Comparison of ENCODE assay signal across 8 cellular contexts in genomic region chr19:8390617-8390981, GRCh38. TPM values are rescaled to one million over a fixed set of nuclear protein-coding genes. Genes with fewer than 3 reads are reported as not detected.
A peak's percentile ranks its signal among the peaks of the same experiment; 100 is the strongest.
DNase-seq lines count a peak whose midpoint lies in the region; ATAC-seq and TF ChIP-seq lines count a peak whose summit lies in the region.

No MANE protein-coding gene starts in this region.

- H3K36me3 ChIP-seq in adrenal gland (replicated peaks in 1 of 2) = no peaks in the 10 kb centered on the region
- peaks cover 0 to 8% (median 0%) of the 10 kb centered on the region in 9 donors for H3K36me3 ChIP-seq in heart left ventricle
- no peaks in the 10 kb centered on the region for H3K36me3 ChIP-seq in transverse colon

- no peaks in the 10 kb centered on the region for H3K9me3 ChIP-seq in adrenal gland (replicated peaks in 1 of 3)
- H3K9me3 ChIP-seq in heart left ventricle = no peaks in the 10 kb centered on the region
- no peaks in the 10 kb centered on the region for H3K9me3 ChIP-seq in transverse colon

- H3K4me3 ChIP-seq in adrenal gland (peak overlapping the region; percentile 44 to 94 (median 72)), heart left ventricle (peak overlapping the region; percentile 69 to 100 (median 92)), transverse colon (peak overlapping the region; percentile 86 to 100 (median 95))

- in situ Hi-C loops in transverse colon (cut with MboI; ENCODE audit: low pct_ligation_motif_present in 1 of 4, low pct_unique_long_range_greater_than_20kb in 1 of 4, low sequenced_read_pairs in 3 of 4) = no loop called here

- 0 to 1% (median 0%) methylated on average over 6 to 28 of the region's 28 CpGs for WGBS in adrenal gland, 4 donors
- 0 to 2% (median 1%) methylated on average over 15 to 28 of the region's 28 CpGs for WGBS in heart left ventricle, 4 donors
- WGBS in transverse colon (ENCODE audit: low coverage in 1 of 2), 2 donors = 0% methylated on average over 2 to 14 of the region's 28 CpGs

- CTCF ChIA-PET in T-cell (lab: Charles Lee) = interaction anchor here in 1 of 2 donors (0.5 to 2.5 kb wide), 4 partner anchors 17 to 128 kb away, joined by 3 to 24 read pairs (median 4); partner anchors contain the start of gene MARCHF2

- no peaks in the 10 kb centered on the region for H3K9me3 Mint-ChIP-seq in T-cell

- no peak for TF ChIP-seq EP300 in transverse colon (IDR thresholded peaks at IDR 0.05; ENCODE audit: low read depth)

- peak; percentile 47 for TF ChIP-seq POLR2A in GM10847 (IDR thresholded peaks at IDR 0.05; ENCODE audit: extremely low read depth, insufficient read length)
- TF ChIP-seq POLR2A in adrenal gland (IDR thresholded peaks at IDR 0.05) = peak in 1 of 2 donors; percentile 6
- TF ChIP-seq POLR2A in heart left ventricle (IDR thresholded peaks at IDR 0.05) = no peak
- peak; percentile 34 for TF ChIP-seq POLR2A in transverse colon (IDR thresholded peaks at IDR 0.05)

- H3K27ac Mint-ChIP-seq in T-cell = peak overlapping the region; percentile 75 to 86

- peak overlapping the region; percentile 74 to 87 (median 80) for H3K4me3 Mint-ChIP-seq in T-cell

- H3K4me1 Mint-ChIP-seq in T-cell = peaks cover 20 to 41% (median 29%) of the 10 kb centered on the region in 3 donors

- H3K27ac ChIP-seq in adrenal gland = peak overlapping the region; percentile 97 to 100 (median 100)
- peak overlapping the region; percentile 99 to 100 (median 100) for H3K27ac ChIP-seq in heart left ventricle
- H3K27ac ChIP-seq in transverse colon = peak overlapping the region; percentile 99 to 100 (median 100)

- no peaks in the 10 kb centered on the region for H3K27me3 Mint-ChIP-seq in T-cell

- DNase-seq in NCI-H128 (lab: John Stamatoyannopoulos, UW; ENCODE audit: unreplicated experiment) (peak; percentile 53), T-cell (peak; percentile 78 to 94 (median 88)), adrenal gland (peak; percentile 97 to 99 (median 98)), heart left ventricle (peak; percentile 95 to 98 (median 96)), pons (ENCODE audit: low spot score) (peak; percentile 95), transverse colon (peak; percentile 97)

- H3K27me3 ChIP-seq in adrenal gland = no peaks in the 10 kb centered on the region
- no peaks in the 10 kb centered on the region for H3K27me3 ChIP-seq in heart left ventricle
- H3K27me3 ChIP-seq in transverse colon = no peaks in the 10 kb centered on the region

- peak; percentile 42 for ATAC-seq in HG02678 (IDR thresholded peaks at IDR 0.05; ENCODE audit: unreplicated experiment)
- ATAC-seq in T-cell (replicated peaks in 1 of 4) = peak; percentile 59 to 75 (median 64)
- ATAC-seq in heart left ventricle = peak; percentile 68 to 89 (median 82)

- intact Hi-C loops in adrenal gland (cut with DNase I) (no loop called here), heart left ventricle (cut with DNase I) (loop anchor here in 5 of 10 donors (1.0 to 2.0 kb wide), 3 partner anchors 23 to 28 kb away; no protein-coding TSS in a partner anchor), transverse colon (cut with DNase I; ENCODE audit: low total_unique reads) (loop anchor here (1.0 kb wide), 1 partner anchor 28 kb away; no protein-coding TSS in a partner anchor)

- H3K4me1 ChIP-seq in adrenal gland (replicated peaks in 1 of 2) (peaks cover 35 to 48% of the 10 kb centered on the region in 2 donors), heart left ventricle (peaks cover 14 to 57% (median 49%) of the 10 kb centered on the region in 12 donors), transverse colon (peaks cover 17 to 45% (median 27%) of the 10 kb centered on the region in 4 donors)

- TF ChIP-seq CTCF in adrenal gland (IDR thresholded peaks at IDR 0.05) = no peak
- TF ChIP-seq CTCF in heart left ventricle (IDR thresholded peaks at IDR 0.05) = no peak
- no peak for TF ChIP-seq CTCF in transverse colon (IDR thresholded peaks at IDR 0.05)

- H3K36me3 Mint-ChIP-seq in T-cell = peaks cover 8% of the 10 kb centered on the region

- POLR2A ChIA-PET in T-cell (lab: Charles Lee) = interaction anchor here in 1 of 2 donors (0.6 to 0.7 kb wide), 2 partner anchors 24 to 63 kb away, joined by 6 to 8 read pairs; no protein-coding TSS in a partner anchor

RNA-seq across cellular contexts. Expression of gene RAB11B, which starts 0.4 kb away (rescaled TPM):
- total RNA-seq in T-cell (100 to 1,000 TPM in 3 of 5 donors, 10 to 100 TPM in 2; 87.5 to 125 (median 116) TPM), adrenal gland (100 to 1,000 TPM in 3 of 8 donors, 10 to 100 TPM in 5; 44.4 to 155 (median 88.2) TPM), heart left ventricle (100 to 1,000 TPM in 8 of 9 donors, 10 to 100 TPM in 1; 56.4 to 159 (median 141) TPM), transverse colon (100 to 1,000 TPM in 1 of 4 donors, 10 to 100 TPM in 3; 48.6 to 159 (median 56.1) TPM)
- polyA plus RNA-seq in adrenal gland (100 to 1,000 TPM in 1 of 3 donors, 10 to 100 TPM in 2; 24.6 to 147 (median 64.9) TPM), heart left ventricle (100 to 1,000 TPM; 124 to 126 TPM)

RNA-seq across cellular contexts. Expression of gene MARCHF2, which starts 22.5 kb away (rescaled TPM):
- total RNA-seq in T-cell (10 to 100 TPM; 20.6 to 40.7 (median 35.6) TPM), adrenal gland (100 to 1,000 TPM in 3 of 8 donors, 10 to 100 TPM in 5; 28.4 to 200 (median 71.2) TPM), heart left ventricle (100 to 1,000 TPM in 4 of 9 donors, 10 to 100 TPM in 5; 67.2 to 308 (median 93.7) TPM), transverse colon (100 to 1,000 TPM in 2 of 4 donors, 10 to 100 TPM in 2; 86.1 to 381 (median 118) TPM)
- polyA plus RNA-seq in adrenal gland (10 to 100 TPM; 13.1 to 47.3 (median 44.2) TPM), heart left ventricle (10 to 100 TPM; 50.7 to 70.3 TPM)

RNA-seq across cellular contexts. Expression of gene ANGPTL4, which starts 26.6 kb away (rescaled TPM):
- under 1 TPM in 2 of 5 donors, not detected in 3; 0.18 to 0.19 TPM for total RNA-seq in T-cell
- 100 to 1,000 TPM in 2 of 8 donors, 10 to 100 TPM in 5, 1 to 10 TPM in 1; 4.4 to 141 (median 27.1) TPM for total RNA-seq in adrenal gland
- polyA plus RNA-seq in adrenal gland = 10 to 100 TPM in 2 of 3 donors, 1 to 10 TPM in 1; 4.9 to 54.0 (median 46.8) TPM
- 100 to 1,000 TPM in 1 of 9 donors, 10 to 100 TPM in 4, 1 to 10 TPM in 4; 2.4 to 117 (median 10.8) TPM for total RNA-seq in heart left ventricle
- polyA plus RNA-seq in heart left ventricle = 10 to 100 TPM in 1 of 2 donors, 1 to 10 TPM in 1; 9.4 to 13.6 TPM
- 100 to 1,000 TPM in 1 of 4 donors, 10 to 100 TPM in 1, 1 to 10 TPM in 2; 2.3 to 123 (median 10.3) TPM for total RNA-seq in transverse colon

RNA-seq across cellular contexts. Expression of gene KANK3, which starts 47.5 kb away (rescaled TPM):
- total RNA-seq in T-cell (1 to 10 TPM in 4 of 5 donors, under 1 TPM in 1; 0.88 to 5.5 (median 4.4) TPM), adrenal gland (10 to 100 TPM in 7 of 8 donors, 1 to 10 TPM in 1; 9.8 to 27.7 (median 18.4) TPM), heart left ventricle (10 to 100 TPM; 12.3 to 33.6 (median 15.9) TPM), transverse colon (10 to 100 TPM in 1 of 4 donors, 1 to 10 TPM in 3; 3.2 to 10.5 (median 4.1) TPM)
- polyA plus RNA-seq in adrenal gland (10 to 100 TPM in 2 of 3 donors, under 1 TPM in 1; 0.38 to 27.8 (median 23.6) TPM), heart left ventricle (10 to 100 TPM; 16.9 to 19.4 TPM)

RNA-seq across cellular contexts. Expression of gene HNRNPM, which starts 54.2 kb away (rescaled TPM):
- 100 to 1,000 TPM; 200 to 272 (median 213) TPM for total RNA-seq in T-cell
- total RNA-seq in adrenal gland = 100 to 1,000 TPM in 4 of 8 donors, 10 to 100 TPM in 4; 51.7 to 164 (median 95.5) TPM
- 100 to 1,000 TPM in 1 of 3 donors, 10 to 100 TPM in 2; 65.0 to 262 (median 76.7) TPM for polyA plus RNA-seq in adrenal gland
- total RNA-seq in heart left ventricle = 100 to 1,000 TPM in 3 of 9 donors, 10 to 100 TPM in 6; 46.7 to 111 (median 95.3) TPM
- 100 to 1,000 TPM in 1 of 2 donors, 10 to 100 TPM in 1; 43.4 to 183 TPM for polyA plus RNA-seq in heart left ventricle
- 100 to 1,000 TPM in 2 of 4 donors, 10 to 100 TPM in 2; 72.2 to 164 (median 101) TPM for total RNA-seq in transverse colon

Comparison
In these comparisons a context has a peak if more than half of its experiments do, and no peak if none do; other contexts are left out.
1. Peak in every context shown above with its lines: DNase-seq, ATAC-seq, H3K4me3 ChIP-seq and H3K27ac ChIP-seq.
2. POLR2A ChIP-seq: peak in GM10847 (single experiment) and transverse colon (single experiment); none in heart left ventricle (0 of 2).